ENCODE assay signal across 1 cellular context in the genomic region with DNA sequence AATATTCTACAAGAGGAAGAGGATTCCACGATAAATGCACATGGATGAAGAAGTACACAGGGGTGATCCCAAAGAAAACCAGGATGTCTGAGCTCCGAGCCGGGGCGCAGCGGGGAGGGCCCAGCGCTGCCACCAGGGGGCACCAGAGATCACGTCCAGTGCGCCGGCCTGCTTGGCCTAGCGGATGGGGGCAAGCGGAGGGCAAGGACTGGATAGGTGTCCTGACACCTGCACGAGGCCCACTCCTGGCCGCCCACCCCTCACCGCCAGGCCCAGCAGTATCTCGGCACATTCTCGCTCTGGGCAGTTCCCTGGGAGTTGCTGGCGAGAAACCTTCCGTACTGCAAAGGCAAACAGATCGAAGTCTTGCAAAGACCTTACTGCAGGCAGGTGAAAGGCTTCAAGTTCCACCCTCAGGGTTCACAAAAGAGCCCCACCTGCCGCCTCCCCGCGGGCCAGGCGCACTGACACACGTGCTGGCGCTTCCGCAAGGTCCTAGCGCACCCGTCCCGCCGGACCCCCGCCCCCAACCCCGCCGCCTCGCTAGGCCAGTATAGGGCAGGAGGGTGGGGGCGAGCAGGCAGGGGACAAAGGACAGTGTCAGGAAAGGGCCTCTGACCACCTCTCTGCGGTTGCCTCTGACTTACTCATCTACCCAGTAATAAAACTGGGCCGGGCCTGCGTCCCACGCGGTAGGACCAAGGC.
TF ChIP-seq lines count a peak whose summit lies in the region.

No MANE protein-coding gene starts in this region.

TF ChIP-seq in K562, 482 proteins besides CTCF, POLR2A, EP300 and RAD21:
- TF ChIP-seq TSC22D4 (tag; IDR thresholded peaks at IDR 0.05): no peak
- TF ChIP-seq GABPB1 (CRISPR knock-in tag; IDR thresholded peaks at IDR 0.05): no peak
- TF ChIP-seq ZFX (CRISPR knock-in tag; IDR thresholded peaks at IDR 0.05): peak; percentile 70
- TF ChIP-seq ZKSCAN3 (CRISPR knock-in tag; IDR thresholded peaks at IDR 0.05): no peak
- TF ChIP-seq, protein P1, sequence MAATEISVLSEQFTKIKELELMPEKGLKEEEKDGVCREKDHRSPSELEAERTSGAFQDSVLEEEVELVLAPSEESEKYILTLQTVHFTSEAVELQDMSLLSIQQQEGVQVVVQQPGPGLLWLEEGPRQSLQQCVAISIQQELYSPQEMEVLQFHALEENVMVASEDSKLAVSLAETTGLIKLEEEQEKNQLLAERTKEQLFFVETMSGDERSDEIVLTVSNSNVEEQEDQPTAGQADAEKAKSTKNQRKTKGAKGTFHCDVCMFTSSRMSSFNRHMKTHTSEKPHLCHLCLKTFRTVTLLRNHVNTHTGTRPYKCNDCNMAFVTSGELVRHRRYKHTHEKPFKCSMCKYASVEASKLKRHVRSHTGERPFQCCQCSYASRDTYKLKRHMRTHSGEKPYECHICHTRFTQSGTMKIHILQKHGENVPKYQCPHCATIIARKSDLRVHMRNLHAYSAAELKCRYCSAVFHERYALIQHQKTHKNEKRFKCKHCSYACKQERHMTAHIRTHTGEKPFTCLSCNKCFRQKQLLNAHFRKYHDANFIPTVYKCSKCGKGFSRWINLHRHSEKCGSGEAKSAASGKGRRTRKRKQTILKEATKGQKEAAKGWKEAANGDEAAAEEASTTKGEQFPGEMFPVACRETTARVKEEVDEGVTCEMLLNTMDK (IDR thresholded peaks at IDR 0.05; ENCODE audit: borderline replicate concordance, insufficient read depth, low read depth, low read length, poor library complexity, severe bottlenecking): peak; percentile 55
- TF ChIP-seq SMC3 (conservative IDR thresholded peaks at IDR 0.05; ENCODE audit: insufficient read depth, low read depth, low read length): peak; percentile 96
- TF ChIP-seq KLF16 (IDR thresholded peaks at IDR 0.05): 0 out of 2 replicates have a peak, but pooled peaks have one; percentile 11
- TF ChIP-seq, protein P2, sequence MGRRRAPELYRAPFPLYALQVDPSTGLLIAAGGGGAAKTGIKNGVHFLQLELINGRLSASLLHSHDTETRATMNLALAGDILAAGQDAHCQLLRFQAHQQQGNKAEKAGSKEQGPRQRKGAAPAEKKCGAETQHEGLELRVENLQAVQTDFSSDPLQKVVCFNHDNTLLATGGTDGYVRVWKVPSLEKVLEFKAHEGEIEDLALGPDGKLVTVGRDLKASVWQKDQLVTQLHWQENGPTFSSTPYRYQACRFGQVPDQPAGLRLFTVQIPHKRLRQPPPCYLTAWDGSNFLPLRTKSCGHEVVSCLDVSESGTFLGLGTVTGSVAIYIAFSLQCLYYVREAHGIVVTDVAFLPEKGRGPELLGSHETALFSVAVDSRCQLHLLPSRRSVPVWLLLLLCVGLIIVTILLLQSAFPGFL (CRISPR knock-in tag; IDR thresholded peaks at IDR 0.05): 0 out of 2 replicates have a peak, but pooled peaks have one; percentile 62
- TF ChIP-seq ESRRB (CRISPR knock-in tag; IDR thresholded peaks at IDR 0.05; ENCODE audit: borderline replicate concordance): no peak
- TF ChIP-seq, protein P3, sequence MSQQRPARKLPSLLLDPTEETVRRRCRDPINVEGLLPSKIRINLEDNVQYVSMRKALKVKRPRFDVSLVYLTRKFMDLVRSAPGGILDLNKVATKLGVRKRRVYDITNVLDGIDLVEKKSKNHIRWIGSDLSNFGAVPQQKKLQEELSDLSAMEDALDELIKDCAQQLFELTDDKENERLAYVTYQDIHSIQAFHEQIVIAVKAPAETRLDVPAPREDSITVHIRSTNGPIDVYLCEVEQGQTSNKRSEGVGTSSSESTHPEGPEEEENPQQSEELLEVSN (IDR thresholded peaks at IDR 0.05; ENCODE audit: borderline replicate concordance in 1 of 2, extremely low read depth in 1 of 2, insufficient read depth in 1 of 2, insufficient read length in 1 of 2, low read depth in 1 of 2, low read length in 1 of 2, poor library complexity in 1 of 2, severe bottlenecking in 1 of 2): peak in 1 of 2 experiments; percentile 9
- TF ChIP-seq, protein P4, sequence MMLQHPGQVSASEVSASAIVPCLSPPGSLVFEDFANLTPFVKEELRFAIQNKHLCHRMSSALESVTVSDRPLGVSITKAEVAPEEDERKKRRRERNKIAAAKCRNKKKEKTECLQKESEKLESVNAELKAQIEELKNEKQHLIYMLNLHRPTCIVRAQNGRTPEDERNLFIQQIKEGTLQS (IDR thresholded peaks at IDR 0.05): no peak
- TF ChIP-seq, protein P4 (CRISPR knock-in tag; conservative IDR thresholded peaks at IDR 0.05): no peak
- 0 out of 4 replicates have a peak, but pooled peaks of 1 of the 2 experiments have one; percentile 26 for TF ChIP-seq RCOR1 (IDR thresholded peaks at IDR 0.05; ENCODE audit: borderline replicate concordance in 1 of 2, low read depth in 2 of 2, low read length in 2 of 2)
- TF ChIP-seq, protein P5, sequence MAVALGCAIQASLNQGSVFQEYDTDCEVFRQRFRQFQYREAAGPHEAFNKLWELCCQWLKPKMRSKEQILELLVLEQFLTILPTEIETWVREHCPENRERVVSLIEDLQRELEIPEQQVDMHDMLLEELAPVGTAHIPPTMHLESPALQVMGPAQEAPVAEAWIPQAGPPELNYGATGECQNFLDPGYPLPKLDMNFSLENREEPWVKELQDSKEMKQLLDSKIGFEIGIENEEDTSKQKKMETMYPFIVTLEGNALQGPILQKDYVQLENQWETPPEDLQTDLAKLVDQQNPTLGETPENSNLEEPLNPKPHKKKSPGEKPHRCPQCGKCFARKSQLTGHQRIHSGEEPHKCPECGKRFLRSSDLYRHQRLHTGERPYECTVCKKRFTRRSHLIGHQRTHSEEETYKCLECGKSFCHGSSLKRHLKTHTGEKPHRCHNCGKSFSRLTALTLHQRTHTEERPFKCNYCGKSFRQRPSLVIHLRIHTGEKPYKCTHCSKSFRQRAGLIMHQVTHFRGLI (CRISPR knock-in tag; IDR thresholded peaks at IDR 0.05): no peak
- TF ChIP-seq, protein P6, sequence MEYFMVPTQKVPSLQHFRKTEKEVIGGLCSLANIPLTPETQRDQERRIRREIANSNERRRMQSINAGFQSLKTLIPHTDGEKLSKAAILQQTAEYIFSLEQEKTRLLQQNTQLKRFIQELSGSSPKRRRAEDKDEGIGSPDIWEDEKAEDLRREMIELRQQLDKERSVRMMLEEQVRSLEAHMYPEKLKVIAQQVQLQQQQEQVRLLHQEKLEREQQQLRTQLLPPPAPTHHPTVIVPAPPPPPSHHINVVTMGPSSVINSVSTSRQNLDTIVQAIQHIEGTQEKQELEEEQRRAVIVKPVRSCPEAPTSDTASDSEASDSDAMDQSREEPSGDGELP (CRISPR knock-in tag; IDR thresholded peaks at IDR 0.05; ENCODE audit: borderline replicate concordance): peak; percentile 49
- 0 out of 2 replicates have a peak, but pooled peaks have one; percentile 22 for TF ChIP-seq CXXC5 (CRISPR knock-in tag; IDR thresholded peaks at IDR 0.05)
- TF ChIP-seq SMAD4 (CRISPR knock-in tag; conservative IDR thresholded peaks at IDR 0.05): 0 out of 2 replicates have a peak, but pooled peaks have one; percentile 43
- TF ChIP-seq, protein P7, sequence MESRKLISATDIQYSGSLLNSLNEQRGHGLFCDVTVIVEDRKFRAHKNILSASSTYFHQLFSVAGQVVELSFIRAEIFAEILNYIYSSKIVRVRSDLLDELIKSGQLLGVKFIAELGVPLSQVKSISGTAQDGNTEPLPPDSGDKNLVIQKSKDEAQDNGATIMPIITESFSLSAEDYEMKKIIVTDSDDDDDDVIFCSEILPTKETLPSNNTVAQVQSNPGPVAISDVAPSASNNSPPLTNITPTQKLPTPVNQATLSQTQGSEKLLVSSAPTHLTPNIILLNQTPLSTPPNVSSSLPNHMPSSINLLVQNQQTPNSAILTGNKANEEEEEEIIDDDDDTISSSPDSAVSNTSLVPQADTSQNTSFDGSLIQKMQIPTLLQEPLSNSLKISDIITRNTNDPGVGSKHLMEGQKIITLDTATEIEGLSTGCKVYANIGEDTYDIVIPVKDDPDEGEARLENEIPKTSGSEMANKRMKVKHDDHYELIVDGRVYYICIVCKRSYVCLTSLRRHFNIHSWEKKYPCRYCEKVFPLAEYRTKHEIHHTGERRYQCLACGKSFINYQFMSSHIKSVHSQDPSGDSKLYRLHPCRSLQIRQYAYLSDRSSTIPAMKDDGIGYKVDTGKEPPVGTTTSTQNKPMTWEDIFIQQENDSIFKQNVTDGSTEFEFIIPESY (CRISPR knock-in tag; IDR thresholded peaks at IDR 0.05): peak; percentile 35
- TF ChIP-seq ARID2 (IDR thresholded peaks at IDR 0.05): peak; percentile 93; the same call in 1 of the 2 replicates
- peak; percentile 69 for TF ChIP-seq L3MBTL2 (IDR thresholded peaks at IDR 0.05)
- no peak for TF ChIP-seq ELF1 (tag; IDR thresholded peaks at IDR 0.05)
- TF ChIP-seq, protein P8, sequence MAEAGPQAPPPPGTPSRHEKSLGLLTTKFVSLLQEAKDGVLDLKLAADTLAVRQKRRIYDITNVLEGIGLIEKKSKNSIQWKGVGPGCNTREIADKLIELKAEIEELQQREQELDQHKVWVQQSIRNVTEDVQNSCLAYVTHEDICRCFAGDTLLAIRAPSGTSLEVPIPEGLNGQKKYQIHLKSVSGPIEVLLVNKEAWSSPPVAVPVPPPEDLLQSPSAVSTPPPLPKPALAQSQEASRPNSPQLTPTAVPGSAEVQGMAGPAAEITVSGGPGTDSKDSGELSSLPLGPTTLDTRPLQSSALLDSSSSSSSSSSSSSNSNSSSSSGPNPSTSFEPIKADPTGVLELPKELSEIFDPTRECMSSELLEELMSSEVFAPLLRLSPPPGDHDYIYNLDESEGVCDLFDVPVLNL (CRISPR knock-in tag; IDR thresholded peaks at IDR 0.05; ENCODE audit: low read depth): no peak
- no peak for TF ChIP-seq KHSRP (IDR thresholded peaks at IDR 0.05)
- peak; percentile 93; the same call in 1 of the 2 replicates for TF ChIP-seq STAG1 (CRISPR knock-in tag; IDR thresholded peaks at IDR 0.05; ENCODE audit: borderline replicate concordance)
- TF ChIP-seq TEAD2 (tag; IDR thresholded peaks at IDR 0.05): no peak
- TF ChIP-seq ETV5 (CRISPR knock-in tag; IDR thresholded peaks at IDR 0.05; ENCODE audit: low read depth): 0 out of 2 replicates have a peak, but pooled peaks have one; percentile 21
- TF ChIP-seq, protein P9, sequence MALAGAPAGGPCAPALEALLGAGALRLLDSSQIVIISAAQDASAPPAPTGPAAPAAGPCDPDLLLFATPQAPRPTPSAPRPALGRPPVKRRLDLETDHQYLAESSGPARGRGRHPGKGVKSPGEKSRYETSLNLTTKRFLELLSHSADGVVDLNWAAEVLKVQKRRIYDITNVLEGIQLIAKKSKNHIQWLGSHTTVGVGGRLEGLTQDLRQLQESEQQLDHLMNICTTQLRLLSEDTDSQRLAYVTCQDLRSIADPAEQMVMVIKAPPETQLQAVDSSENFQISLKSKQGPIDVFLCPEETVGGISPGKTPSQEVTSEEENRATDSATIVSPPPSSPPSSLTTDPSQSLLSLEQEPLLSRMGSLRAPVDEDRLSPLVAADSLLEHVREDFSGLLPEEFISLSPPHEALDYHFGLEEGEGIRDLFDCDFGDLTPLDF (CRISPR knock-in tag; IDR thresholded peaks at IDR 0.05): no peak
- TF ChIP-seq NUFIP1 (IDR thresholded peaks at IDR 0.05; ENCODE audit: partially characterized antibody): no peak
- peak; percentile 72 for TF ChIP-seq RB1 (IDR thresholded peaks at IDR 0.05; ENCODE audit: low read depth)
- TF ChIP-seq MAZ (CRISPR knock-in tag; conservative IDR thresholded peaks at IDR 0.05 in 1 of 2, IDR thresholded peaks at IDR 0.05 in 1 of 2): peak in 1 of 2 experiments; percentile 82; a peak in 3 of 4 replicates
- TF ChIP-seq, protein P10, sequence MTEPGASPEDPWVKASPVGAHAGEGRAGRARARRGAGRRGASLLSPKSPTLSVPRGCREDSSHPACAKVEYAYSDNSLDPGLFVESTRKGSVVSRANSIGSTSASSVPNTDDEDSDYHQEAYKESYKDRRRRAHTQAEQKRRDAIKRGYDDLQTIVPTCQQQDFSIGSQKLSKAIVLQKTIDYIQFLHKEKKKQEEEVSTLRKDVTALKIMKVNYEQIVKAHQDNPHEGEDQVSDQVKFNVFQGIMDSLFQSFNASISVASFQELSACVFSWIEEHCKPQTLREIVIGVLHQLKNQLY (CRISPR knock-in tag; conservative IDR thresholded peaks at IDR 0.05): no peak
- TF ChIP-seq CBFA2T3 (IDR thresholded peaks at IDR 0.05): no peak
- peak; percentile 55; the same call in 1 of the 2 replicates for TF ChIP-seq MTA3 (IDR thresholded peaks at IDR 0.05; ENCODE audit: borderline replicate concordance)
- peak; percentile 64 for TF ChIP-seq CC2D1A (IDR thresholded peaks at IDR 0.05)
- no peak for TF ChIP-seq FIP1L1 (IDR thresholded peaks at IDR 0.05; ENCODE audit: low read depth, low read length, poor library complexity, severe bottlenecking)
- TF ChIP-seq ZBTB1 (CRISPR knock-in tag; IDR thresholded peaks at IDR 0.05; ENCODE audit: borderline replicate concordance, low read depth): 0 out of 2 replicates have a peak, but pooled peaks have one; percentile 39
- TF ChIP-seq, protein P11, sequence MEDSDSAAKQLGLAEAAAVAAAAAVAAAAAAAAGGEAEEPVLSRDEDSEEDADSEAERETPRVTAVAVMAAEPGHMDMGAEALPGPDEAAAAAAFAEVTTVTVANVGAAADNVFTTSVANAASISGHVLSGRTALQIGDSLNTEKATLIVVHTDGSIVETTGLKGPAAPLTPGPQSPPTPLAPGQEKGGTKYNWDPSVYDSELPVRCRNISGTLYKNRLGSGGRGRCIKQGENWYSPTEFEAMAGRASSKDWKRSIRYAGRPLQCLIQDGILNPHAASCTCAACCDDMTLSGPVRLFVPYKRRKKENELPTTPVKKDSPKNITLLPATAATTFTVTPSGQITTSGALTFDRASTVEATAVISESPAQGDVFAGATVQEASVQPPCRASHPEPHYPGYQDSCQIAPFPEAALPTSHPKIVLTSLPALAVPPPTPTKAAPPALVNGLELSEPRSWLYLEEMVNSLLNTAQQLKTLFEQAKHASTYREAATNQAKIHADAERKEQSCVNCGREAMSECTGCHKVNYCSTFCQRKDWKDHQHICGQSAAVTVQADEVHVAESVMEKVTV (CRISPR knock-in tag; IDR thresholded peaks at IDR 0.05): peak; percentile 77
- peak; percentile 62; the same call in 1 of the 2 replicates for TF ChIP-seq CTBP1 (IDR thresholded peaks at IDR 0.05; ENCODE audit: borderline replicate concordance)
- no peak for TF ChIP-seq POLR2AphosphoS5 (IDR thresholded peaks at IDR 0.05; ENCODE audit: control insufficient read depth, insufficient read depth, low read depth, low read length)
- TF ChIP-seq, protein P12, sequence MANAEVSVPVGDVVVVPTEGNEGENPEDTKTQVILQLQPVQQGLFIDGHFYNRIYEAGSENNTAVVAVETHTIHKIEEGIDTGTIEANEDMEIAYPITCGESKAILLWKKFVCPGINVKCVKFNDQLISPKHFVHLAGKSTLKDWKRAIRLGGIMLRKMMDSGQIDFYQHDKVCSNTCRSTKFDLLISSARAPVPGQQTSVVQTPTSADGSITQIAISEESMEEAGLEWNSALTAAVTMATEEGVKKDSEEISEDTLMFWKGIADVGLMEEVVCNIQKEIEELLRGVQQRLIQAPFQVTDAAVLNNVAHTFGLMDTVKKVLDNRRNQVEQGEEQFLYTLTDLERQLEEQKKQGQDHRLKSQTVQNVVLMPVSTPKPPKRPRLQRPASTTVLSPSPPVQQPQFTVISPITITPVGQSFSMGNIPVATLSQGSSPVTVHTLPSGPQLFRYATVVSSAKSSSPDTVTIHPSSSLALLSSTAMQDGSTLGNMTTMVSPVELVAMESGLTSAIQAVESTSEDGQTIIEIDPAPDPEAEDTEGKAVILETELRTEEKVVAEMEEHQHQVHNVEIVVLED (CRISPR knock-in tag; IDR thresholded peaks at IDR 0.05): no peak
